In genomic region chr2:172095146-172095904, GRCh38 we compare ENCODE assay signal across 8 cellular contexts. TPM values are rescaled to one million over a fixed set of nuclear protein-coding genes. Genes with fewer than 3 reads are reported as not detected.
DNase-seq lines count a peak whose midpoint lies in the region; ATAC-seq and TF ChIP-seq lines count a peak whose summit lies in the region.

No MANE protein-coding gene starts in this region.

- no peaks in the 10 kb centered on the region for H3K9me2 ChIP-seq in OCI-LY7 (ENCODE audit: insufficient read depth, low read length)

- BruUV-seq in OCI-LY7 (replicated peaks; lab: Mats Ljungman, UMichigan), result no TSS peak

- POLR2A ChIA-PET in OCI-LY7 (lab: Charles Lee), result interaction anchor here (1.0 kb wide), 1 partner anchor 441 kb away, joined by 3 read pairs; no protein-coding TSS in a partner anchor

- CTCF ChIA-PET in OCI-LY7 (lab: Charles Lee; ENCODE audit: unreplicated experiment), result no interaction called here

- H3K9ac ChIP-seq in parathyroid adenoma, result no peak overlapping the region

- H3K27ac ChIP-seq in OCI-LY7 (ENCODE audit: low read depth, low read length, poor library complexity, severe bottlenecking) (no peak overlapping the region), parathyroid adenoma (no peak overlapping the region)

- peak overlapping the region; percentile 6 for H3K27ac Mint-ChIP-seq in activated T-helper 2 cell treated with anti-CD3 and anti-CD28 coated beads, Interferon-gamma antibody, Interleukin-2, Interleukin-4, amounts not matched to agents 10 μg/mL and 5 μg/mL and 100 μg/mL, durations not matched to agents 14 hours and 24 hours and 36 hours

- ATAC-seq in GM19395 (IDR thresholded peaks at IDR 0.05; ENCODE audit: unreplicated experiment) (peak; percentile 48), HG03571 (IDR thresholded peaks at IDR 0.05; ENCODE audit: unreplicated experiment) (no peak)

- no peaks in the 10 kb centered on the region for H3K79me2 ChIP-seq in OCI-LY7 (ENCODE audit: insufficient read depth, low read depth, low read length)
- H3K79me2 ChIP-seq in parathyroid adenoma, result no peaks in the 10 kb centered on the region

- H3K4me3 ChIP-seq in OCI-LY7 (ENCODE audit: low read depth, low read length, poor library complexity, severe bottlenecking), result peak overlapping the region; percentile 62
- peak overlapping the region; percentile 58 for H3K4me3 ChIP-seq in fibroblast of villous mesenchyme (ENCODE audit: low read depth, low read length)
- H3K4me3 ChIP-seq in parathyroid adenoma (ENCODE audit: low read depth, low read length), result no peak overlapping the region

- H3K27me3 ChIP-seq in parathyroid adenoma (ENCODE audit: control insufficient read depth, insufficient read depth, low read length), result peaks cover 15% of the 10 kb centered on the region

- DNase-seq in AG08396 (ENCODE audit: low spot score) (peak; percentile 85), OCI-LY7 (ENCODE audit: low spot score) (peak; percentile 27), fibroblast of villous mesenchyme (ENCODE audit: low read depth) (peak; percentile 61)
- DNase-seq in activated T-helper 2 cell treated with anti-CD3 and anti-CD28 coated beads, Interferon-gamma antibody, Interleukin-2, Interleukin-4, amounts not matched to agents 10 μg/mL and 5 μg/mL and 100 μg/mL, durations not matched to agents 14 hours and 24 hours and 36 hours (ENCODE audit: low spot score), result no peak
- no peak for DNase-seq in NK-92 treated with Interleukin-12 subunit alpha and Interleukin-12 subunit beta, amount 100 ng/mL, for 24 hours (lab: John Stamatoyannopoulos, UW)

- peaks cover 73% of the 10 kb centered on the region for H3K27me3 Mint-ChIP-seq in activated T-helper 2 cell treated with anti-CD3 and anti-CD28 coated beads, Interferon-gamma antibody, Interleukin-2, Interleukin-4, amounts not matched to agents 10 μg/mL and 5 μg/mL and 100 μg/mL, durations not matched to agents 14 hours and 24 hours and 36 hours (ENCODE audit: low read depth)

- no peaks in the 10 kb centered on the region for H4K20me1 ChIP-seq in OCI-LY7 (ENCODE audit: insufficient read depth, low read length)

- peaks cover 22% of the 10 kb centered on the region for H3K4me1 Mint-ChIP-seq in activated T-helper 2 cell treated with anti-CD3 and anti-CD28 coated beads, Interferon-gamma antibody, Interleukin-2, Interleukin-4, amounts not matched to agents 10 μg/mL and 5 μg/mL and 100 μg/mL, durations not matched to agents 14 hours and 24 hours and 36 hours (ENCODE audit: low read depth)

- intact Hi-C loops in OCI-LY7 (cut with micrococcal nuclease; ENCODE audit: unreplicated experiment), result no loop called here
- intact Hi-C loops in activated T-helper 2 cell treated with anti-CD3 and anti-CD28 coated beads, Interferon-gamma antibody, Interleukin-2, Interleukin-4, amounts not matched to agents 10 μg/mL and 5 μg/mL and 100 μg/mL, durations not matched to agents 14 hours and 24 hours and 36 hours (cut with micrococcal nuclease), result no loop called here

- H3K9me3 Mint-ChIP-seq in activated T-helper 2 cell treated with anti-CD3 and anti-CD28 coated beads, Interferon-gamma antibody, Interleukin-2, Interleukin-4, amounts not matched to agents 10 μg/mL and 5 μg/mL and 100 μg/mL, durations not matched to agents 14 hours and 24 hours and 36 hours, result no peaks in the 10 kb centered on the region

- H3K4me1 ChIP-seq in OCI-LY7 (ENCODE audit: insufficient read depth, low read length, poor library complexity, severe bottlenecking), result peaks cover 5% of the 10 kb centered on the region
- peaks cover 11% of the 10 kb centered on the region for H3K4me1 ChIP-seq in parathyroid adenoma

- H3K4me3 Mint-ChIP-seq in activated T-helper 2 cell treated with anti-CD3 and anti-CD28 coated beads, Interferon-gamma antibody, Interleukin-2, Interleukin-4, amounts not matched to agents 10 μg/mL and 5 μg/mL and 100 μg/mL, durations not matched to agents 14 hours and 24 hours and 36 hours (ENCODE audit: low read depth), result peak overlapping the region; percentile 37

- TF ChIP-seq CTCF in OCI-LY7 (conservative IDR thresholded peaks at IDR 0.05; ENCODE audit: low read length) (0 out of 2 replicates have a peak, but pooled peaks have one; percentile 5), fibroblast of villous mesenchyme (IDR thresholded peaks at IDR 0.05; ENCODE audit: insufficient read depth, low read depth, low read length) (no peak), parathyroid adenoma (IDR thresholded peaks at IDR 0.05) (no peak)

- H2AFZ ChIP-seq in OCI-LY7 (ENCODE audit: low read length) (peak overlapping the region; percentile 34; the same call in 1 of the 2 replicates), parathyroid adenoma (peak overlapping the region; percentile 48)

- H3K36me3 Mint-ChIP-seq in activated T-helper 2 cell treated with anti-CD3 and anti-CD28 coated beads, Interferon-gamma antibody, Interleukin-2, Interleukin-4, amounts not matched to agents 10 μg/mL and 5 μg/mL and 100 μg/mL, durations not matched to agents 14 hours and 24 hours and 36 hours (ENCODE audit: low read depth), result peaks cover 7% of the 10 kb centered on the region

- H3K9me3 ChIP-seq in OCI-LY7 (ENCODE audit: low read length) (no peaks in the 10 kb centered on the region), parathyroid adenoma (ENCODE audit: control insufficient read depth, low read length) (no peaks in the 10 kb centered on the region)

- H3K36me3 ChIP-seq in OCI-LY7 (ENCODE audit: insufficient read depth, low read length) (no peaks in the 10 kb centered on the region), parathyroid adenoma (ENCODE audit: control insufficient read depth, insufficient read depth, low read length) (no peaks in the 10 kb centered on the region)

- H3K4me2 ChIP-seq in OCI-LY7 (ENCODE audit: low read length), result peak overlapping the region; percentile 66
- peak overlapping the region; percentile 39 for H3K4me2 ChIP-seq in parathyroid adenoma (ENCODE audit: low read length)

RNA-seq across cellular contexts. Expression of gene DLX2, which starts 7.4 kb away (rescaled TPM):
- total RNA-seq in OCI-LY7 (2014; rRNA removed; shearing (Covaris generic)), result 0.22 TPM in 1 of 2 replicates, not detected in the other
- total RNA-seq in OCI-LY7 (2022), result not detected in 2 replicates
- 0.14 TPM in 1 of 2 replicates, not detected in the other for total RNA-seq in activated T-helper 2 cell treated with anti-CD3 and anti-CD28 coated beads, Interferon-gamma antibody, Interleukin-2, Interleukin-4, amounts not matched to agents 10 μg/mL and 5 μg/mL and 100 μg/mL, durations not matched to agents 14 hours and 24 hours and 36 hours
- under 0.01 TPM in 2 replicates for total RNA-seq in fibroblast of villous mesenchyme

RNA-seq across cellular contexts. Expression of gene DLX1, which starts 10.0 kb away (rescaled TPM):
- not detected in 2 replicates for total RNA-seq in OCI-LY7 (2014; rRNA removed; shearing (Covaris generic))
- not detected in 2 replicates for total RNA-seq in OCI-LY7 (2022)
- total RNA-seq in activated T-helper 2 cell treated with anti-CD3 and anti-CD28 coated beads, Interferon-gamma antibody, Interleukin-2, Interleukin-4, amounts not matched to agents 10 μg/mL and 5 μg/mL and 100 μg/mL, durations not matched to agents 14 hours and 24 hours and 36 hours, result 0.09 TPM in 1 of 2 replicates, not detected in the other
- not detected in 2 replicates for total RNA-seq in fibroblast of villous mesenchyme

Comparison
In these comparisons a context has a peak if more than half of its experiments do, and no peak if none do; other contexts are left out.
1. DNase-seq: peak in AG08396 (single experiment), OCI-LY7 (single experiment) and fibroblast of villous mesenchyme (single experiment); none in activated T-helper 2 cell treated with anti-CD3 and anti-CD28 coated beads, Interferon-gamma antibody, Interleukin-2, Interleukin-4, amounts not matched to agents 10 μg/mL and 5 μg/mL and 100 μg/mL, durations not matched to agents 14 hours and 24 hours and 36 hours (single experiment) and NK-92 treated with Interleukin-12 subunit alpha and Interleukin-12 subunit beta, amount 100 ng/mL, for 24 hours (single experiment).